15 cellular contexts compared by ENCODE assay signal in the genomic region with DNA sequence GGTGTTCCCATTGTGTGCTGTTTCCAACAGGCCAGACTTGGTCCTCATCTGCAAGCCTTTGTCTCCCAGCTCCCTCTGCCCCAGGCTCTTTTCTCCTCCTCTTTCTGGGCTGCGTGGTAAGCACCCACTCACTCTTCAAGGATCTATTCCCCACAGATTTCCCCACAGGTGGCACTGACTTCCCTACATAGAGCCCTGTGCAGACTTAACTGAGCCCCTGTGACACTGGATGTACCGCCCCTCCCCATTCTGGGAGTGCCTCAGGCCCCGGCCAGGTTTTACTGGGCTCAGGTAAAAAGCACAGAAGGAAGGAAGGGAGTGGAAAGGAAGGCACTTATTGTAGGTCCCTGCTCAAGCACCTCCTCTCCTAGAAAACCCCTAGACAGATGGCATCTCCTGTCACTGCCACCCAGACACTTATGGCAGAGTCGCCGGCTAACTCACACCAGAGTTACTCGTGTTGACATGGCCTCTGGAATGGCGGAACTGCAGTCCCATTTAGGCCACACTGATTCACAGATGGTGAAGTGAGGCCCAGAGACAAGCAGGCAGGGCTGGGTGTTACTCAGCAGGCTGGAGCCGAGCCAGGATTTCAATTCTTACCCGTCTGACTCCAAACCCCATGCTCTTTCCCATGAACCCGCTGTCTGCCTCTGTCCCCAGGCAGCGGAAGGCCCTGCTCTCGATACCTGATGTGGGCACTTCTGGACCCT. TPM values are rescaled to one million over a fixed set of nuclear protein-coding genes. Genes with fewer than 3 reads are reported as not detected.
DNase-seq lines count a peak whose midpoint lies in the region; ATAC-seq, FAIRE-seq and TF ChIP-seq lines count a peak whose summit lies in the region.
"Had no signal": no experiment of that assay in that cellular context is flagged by ENCODE, and none has a peak within 500 bp of the region (broad histone marks: within the 10 kb centered on the region; RNA-seq: fewer than 3 reads in every experiment).

No MANE protein-coding gene starts in this region.

- H3K27me3 ChIP-seq in endothelial cell of umbilical vein (ENCODE audit: control insufficient read depth in 2 of 2, insufficient read depth in 2 of 2, low read length in 2 of 2): no peaks in the 10 kb centered on the region

- H3K4me1 ChIP-seq in endothelial cell of umbilical vein (ENCODE audit: control insufficient read depth, extremely low read depth, insufficient read depth, low read length): peaks cover 10% of the 10 kb centered on the region

- no peak overlapping the region for H3K4me3 ChIP-seq in endothelial cell of umbilical vein (replicated peaks in 1 of 3; ENCODE audit: insufficient read depth in 1 of 3, low read depth in 1 of 3, low read length in 3 of 3)

- H3K9me1 ChIP-seq in endothelial cell of umbilical vein (replicated peaks; ENCODE audit: control insufficient read depth, extremely low read depth, insufficient read depth, low read length): no peaks in the 10 kb centered on the region

- DNase-seq in NCI-H146 (lab: John Stamatoyannopoulos, UW) (peak; percentile 39), NCI-H146 treated with DMSO at 0.1 percent for 48 hours (lab: John Stamatoyannopoulos, UW; ENCODE audit: unreplicated experiment) (no peak), NCI-H524 (lab: John Stamatoyannopoulos, UW) (peak; percentile 48 to 86), endothelial cell of umbilical vein (ENCODE audit: low read depth, low spot score) (peak; percentile 29), non-pigmented ciliary epithelial cell (ENCODE audit: low read depth) (peak; percentile 43), NCI-H1048 (lab: John Stamatoyannopoulos, UW) (no peak)
- no peak for DNase-seq in activated naive CD4-positive, alpha-beta T cell treated with anti-CD3 and anti-CD28 coated beads for 36 hours
- DNase-seq in activated CD4-positive, alpha-beta T cell treated with anti-CD3 and anti-CD28 coated beads for 36 hours: no peak
- DNase-seq: activated CD4-positive, alpha-beta T cell treated with anti-CD3 and anti-CD28 coated beads for 1 hour; DMS153; effector memory CD8-positive, alpha-beta T cell; NCI-H2081 treated with DMSO at 0.1 percent for 48 hours had no signal

- no peak for TF ChIP-seq CTCF in endothelial cell of umbilical vein (IDR thresholded peaks at IDR 0.05; ENCODE audit: extremely low read depth in 1 of 2, insufficient read depth in 1 of 2, low read depth in 1 of 2, low read length in 2 of 2)

- H3K36me3 Mint-ChIP-seq in activated naive CD4-positive, alpha-beta T cell treated with anti-CD3 and anti-CD28 coated beads for 36 hours (ENCODE audit: low read depth): peaks cover 6% of the 10 kb centered on the region
- H3K36me3 Mint-ChIP-seq in activated CD4-positive, alpha-beta T cell treated with anti-CD3 and anti-CD28 coated beads for 36 hours (ENCODE audit: low read depth): peaks cover 6% of the 10 kb centered on the region

- H3K79me2 ChIP-seq in endothelial cell of umbilical vein (ENCODE audit: control insufficient read depth, insufficient read depth, low read length): no peaks in the 10 kb centered on the region

- H3K4me3 Mint-ChIP-seq in activated naive CD4-positive, alpha-beta T cell treated with anti-CD3 and anti-CD28 coated beads for 36 hours: no peak overlapping the region
- no peak overlapping the region for H3K4me3 Mint-ChIP-seq in activated CD4-positive, alpha-beta T cell treated with anti-CD3 and anti-CD28 coated beads for 36 hours
- H3K4me3 Mint-ChIP-seq: activated naive CD4-positive, alpha-beta T cell treated with anti-CD3 and anti-CD28 coated beads, Interleukin-2, amount 50 U/mL, for 24 hours; effector memory CD8-positive, alpha-beta T cell had no signal

- H3K36me3 ChIP-seq in endothelial cell of umbilical vein (ENCODE audit: control insufficient read depth in 2 of 2, extremely low read depth in 1 of 2, insufficient read depth in 2 of 2, low read length in 2 of 2): no peaks in the 10 kb centered on the region

- peak overlapping the region; percentile 64 for H2AFZ ChIP-seq in endothelial cell of umbilical vein (ENCODE audit: low read depth, low read length)

- H3K27ac ChIP-seq in endothelial cell of umbilical vein (ENCODE audit: insufficient read depth, low read depth, low read length): no peak overlapping the region

- dilution Hi-C loops in endothelial cell of umbilical vein (cut with MboI; ENCODE audit: extremely low pct_ligation_motif_present, low sequenced_read_pairs): no loop called here

- CTCF ChIA-PET in endothelial cell of umbilical vein (lab: Charles Lee): interaction anchor here (0.5 to 1.3 kb wide), 2 partner anchors 44 to 420 kb away, joined by 3 read pairs; no protein-coding TSS in a partner anchor
- CTCF ChIA-PET in activated naive CD4-positive, alpha-beta T cell treated with anti-CD3 and anti-CD28 coated beads for 36 hours (lab: Charles Lee): interaction anchor here (0.6 kb wide), 1 partner anchor 234 kb away, joined by 4 read pairs; no protein-coding TSS in a partner anchor
- CTCF ChIA-PET in activated CD4-positive, alpha-beta T cell treated with anti-CD3 and anti-CD28 coated beads for 36 hours (lab: Charles Lee): interaction anchor here (0.6 kb wide), 1 partner anchor 14 kb away, joined by 3 read pairs; no protein-coding TSS in a partner anchor

- H3K27me3 Mint-ChIP-seq in activated naive CD4-positive, alpha-beta T cell treated with anti-CD3 and anti-CD28 coated beads for 36 hours (ENCODE audit: low read depth): no peaks in the 10 kb centered on the region
- no peaks in the 10 kb centered on the region for H3K27me3 Mint-ChIP-seq in activated CD4-positive, alpha-beta T cell treated with anti-CD3 and anti-CD28 coated beads for 36 hours

- peak; percentile 83 for FAIRE-seq in endothelial cell of umbilical vein (lab: Jason Lieb, UNC)
- FAIRE-seq: HTR-8/SVneo had no signal

- H3K4me2 ChIP-seq in endothelial cell of umbilical vein (ENCODE audit: insufficient read depth, low read length): no peak overlapping the region

- peaks cover 13% of the 10 kb centered on the region for H3K4me1 Mint-ChIP-seq in activated naive CD4-positive, alpha-beta T cell treated with anti-CD3 and anti-CD28 coated beads for 36 hours (ENCODE audit: low read depth)
- H3K4me1 Mint-ChIP-seq in activated CD4-positive, alpha-beta T cell treated with anti-CD3 and anti-CD28 coated beads for 36 hours: peaks cover 14% of the 10 kb centered on the region
- H3K4me1 Mint-ChIP-seq: activated naive CD4-positive, alpha-beta T cell treated with anti-CD3 and anti-CD28 coated beads, Interleukin-2, amount 50 U/mL, for 24 hours had no signal

- peaks cover 15% of the 10 kb centered on the region for H3K9me3 Mint-ChIP-seq in activated naive CD4-positive, alpha-beta T cell treated with anti-CD3 and anti-CD28 coated beads for 36 hours
- H3K9me3 Mint-ChIP-seq in activated CD4-positive, alpha-beta T cell treated with anti-CD3 and anti-CD28 coated beads for 36 hours (ENCODE audit: low read depth): peaks cover 10% of the 10 kb centered on the region

- no peaks in the 10 kb centered on the region for H3K9me3 ChIP-seq in endothelial cell of umbilical vein (replicated peaks; ENCODE audit: control insufficient read depth, insufficient read depth, low read length)

- POLR2A ChIA-PET in endothelial cell of umbilical vein (lab: Charles Lee): no interaction called here
- POLR2A ChIA-PET in activated CD4-positive, alpha-beta T cell treated with anti-CD3 and anti-CD28 coated beads for 36 hours (lab: Charles Lee): no interaction called here

- no peak for TF ChIP-seq POLR2A in endothelial cell of umbilical vein (IDR thresholded peaks at IDR 0.05; ENCODE audit: low read depth, low read length)

- H4K20me1 ChIP-seq in endothelial cell of umbilical vein (replicated peaks; ENCODE audit: control insufficient read depth, extremely low read depth, insufficient read depth, low read length): no peaks in the 10 kb centered on the region

- H3K27ac Mint-ChIP-seq in activated naive CD4-positive, alpha-beta T cell treated with anti-CD3 and anti-CD28 coated beads for 36 hours: no peak overlapping the region
- no peak overlapping the region for H3K27ac Mint-ChIP-seq in activated CD4-positive, alpha-beta T cell treated with anti-CD3 and anti-CD28 coated beads for 36 hours
- H3K27ac Mint-ChIP-seq: activated naive CD4-positive, alpha-beta T cell treated with anti-CD3 and anti-CD28 coated beads, Interleukin-2, amount 50 U/mL, for 24 hours; effector memory CD8-positive, alpha-beta T cell had no signal

- ATAC-seq in activated CD4-positive, alpha-beta T cell treated with anti-CD3 and anti-CD28 coated beads for 36 hours: no peak
- ATAC-seq: effector memory CD8-positive, alpha-beta T cell had no signal

- intact Hi-C loops in endothelial cell of umbilical vein (cut with micrococcal nuclease): no loop called here
- intact Hi-C loops in activated naive CD4-positive, alpha-beta T cell treated with anti-CD3 and anti-CD28 coated beads for 36 hours (cut with micrococcal nuclease): no loop called here
- intact Hi-C loops in activated CD4-positive, alpha-beta T cell treated with anti-CD3 and anti-CD28 coated beads for 36 hours (cut with DNase I, micrococcal nuclease): no loop called here

- H3K9ac ChIP-seq in endothelial cell of umbilical vein (replicated peaks; ENCODE audit: extremely low read depth, insufficient read depth, low read length): no peak overlapping the region

- BruUV-seq in endothelial cell of umbilical vein (replicated peaks; lab: Mats Ljungman, UMichigan): no TSS peak

TF ChIP-seq in endothelial cell of umbilical vein, 7 proteins besides CTCF, POLR2A, EP300 and RAD21 (continues in another document):
- TF ChIP-seq FOS (IDR thresholded peaks at IDR 0.05; ENCODE audit: borderline replicate concordance, insufficient read depth, low read length): no peak
- TF ChIP-seq, protein P1, sequence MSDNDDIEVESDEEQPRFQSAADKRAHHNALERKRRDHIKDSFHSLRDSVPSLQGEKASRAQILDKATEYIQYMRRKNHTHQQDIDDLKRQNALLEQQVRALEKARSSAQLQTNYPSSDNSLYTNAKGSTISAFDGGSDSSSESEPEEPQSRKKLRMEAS (IDR thresholded peaks at IDR 0.05; ENCODE audit: insufficient read depth, insufficient read length): no peak
- TF ChIP-seq JUN (IDR thresholded peaks at IDR 0.05; ENCODE audit: borderline replicate concordance, insufficient read depth, insufficient read length, low read depth): no peak
- no peak for TF ChIP-seq EZH2 (IDR thresholded peaks at IDR 0.05; ENCODE audit: borderline replicate concordance, low read depth, low read length, severe bottlenecking)

RNA-seq across cellular contexts. Expression of gene LRRC32, which starts 47.2 kb away (rescaled TPM):
- total RNA-seq in endothelial cell of umbilical vein: 77.0 and 117 TPM in 2 replicates
- 70.2 and 77.2 TPM in 2 replicates for polyA plus RNA-seq in endothelial cell of umbilical vein
- 57.4 and 58.8 TPM in 2 replicates for polyA plus RNA-seq in endothelial cell of umbilical vein (2011; cell fraction: cytosol; rRNA removed)
- polyA plus RNA-seq in endothelial cell of umbilical vein (2011; cell fraction: nucleus; rRNA removed): 42.3 and 50.8 TPM in 2 replicates
- polyA plus RNA-seq in endothelial cell of umbilical vein (2012): 60.8 and 95.7 TPM in 2 replicates
- polyA minus RNA-seq in endothelial cell of umbilical vein: 72.1 and 79.5 TPM in 2 replicates
- polyA minus RNA-seq in endothelial cell of umbilical vein (2011; cell fraction: cytosol; rRNA and poly(A)+ RNA removed): 0.31 TPM
- polyA minus RNA-seq in endothelial cell of umbilical vein (2011; cell fraction: nucleus; rRNA and poly(A)+ RNA removed): 17.6 and 21.6 TPM in 2 replicates
- 1 to 10 TPM; 2.5 to 3.0 TPM for total RNA-seq in activated naive CD4-positive, alpha-beta T cell treated with anti-CD3 and anti-CD28 coated beads for 36 hours
- 1 to 10 TPM; 4.7 to 5.7 TPM for total RNA-seq in activated CD4-positive, alpha-beta T cell treated with anti-CD3 and anti-CD28 coated beads for 36 hours
- total RNA-seq: A172 had no signal

Comparison
In these comparisons a context has a peak if more than half of its experiments do, and no peak if none do; other contexts are left out.
1. DNase-seq: peak in NCI-H146 (single experiment), NCI-H524 (2 of 2), endothelial cell of umbilical vein (single experiment) and non-pigmented ciliary epithelial cell (single experiment); none in NCI-H146 treated with DMSO at 0.1 percent for 48 hours (single experiment), NCI-H1048 (single experiment), activated naive CD4-positive, alpha-beta T cell treated with anti-CD3 and anti-CD28 coated beads for 36 hours (single experiment) and activated CD4-positive, alpha-beta T cell treated with anti-CD3 and anti-CD28 coated beads for 36 hours (single experiment).
2. RNA of gene LRRC32, which starts 47.2 kb away (total RNA-seq): 77.0 to 117 TPM in endothelial cell of umbilical vein; 4.7 to 5.7 TPM in activated CD4-positive, alpha-beta T cell treated with anti-CD3 and anti-CD28 coated beads for 36 hours and 2.5 to 3.0 TPM in activated naive CD4-positive, alpha-beta T cell treated with anti-CD3 and anti-CD28 coated beads for 36 hours; every median in the first group is over 10 times any median in the second.